Comparison of ENCODE assay signal across 8 cellular contexts in genomic region chrX:51892921-51893745, GRCh38. TPM values are rescaled to one million over a fixed set of nuclear protein-coding genes. Genes with fewer than 3 reads are reported as not detected.
DNase-seq lines count a peak whose midpoint lies in the region; ATAC-seq and TF ChIP-seq lines count a peak whose summit lies in the region.

A gene with protein sequence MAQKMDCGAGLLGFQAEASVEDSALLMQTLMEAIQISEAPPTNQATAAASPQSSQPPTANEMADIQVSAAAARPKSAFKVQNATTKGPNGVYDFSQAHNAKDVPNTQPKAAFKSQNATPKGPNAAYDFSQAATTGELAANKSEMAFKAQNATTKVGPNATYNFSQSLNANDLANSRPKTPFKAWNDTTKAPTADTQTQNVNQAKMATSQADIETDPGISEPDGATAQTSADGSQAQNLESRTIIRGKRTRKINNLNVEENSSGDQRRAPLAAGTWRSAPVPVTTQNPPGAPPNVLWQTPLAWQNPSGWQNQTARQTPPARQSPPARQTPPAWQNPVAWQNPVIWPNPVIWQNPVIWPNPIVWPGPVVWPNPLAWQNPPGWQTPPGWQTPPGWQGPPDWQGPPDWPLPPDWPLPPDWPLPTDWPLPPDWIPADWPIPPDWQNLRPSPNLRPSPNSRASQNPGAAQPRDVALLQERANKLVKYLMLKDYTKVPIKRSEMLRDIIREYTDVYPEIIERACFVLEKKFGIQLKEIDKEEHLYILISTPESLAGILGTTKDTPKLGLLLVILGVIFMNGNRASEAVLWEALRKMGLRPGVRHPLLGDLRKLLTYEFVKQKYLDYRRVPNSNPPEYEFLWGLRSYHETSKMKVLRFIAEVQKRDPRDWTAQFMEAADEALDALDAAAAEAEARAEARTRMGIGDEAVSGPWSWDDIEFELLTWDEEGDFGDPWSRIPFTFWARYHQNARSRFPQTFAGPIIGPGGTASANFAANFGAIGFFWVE (plus strand): TSS chrX:51893623. CDS start chrX:51894305, 682 bp downstream.

- H3K9me3 ChIP-seq in OCI-LY1 (ENCODE audit: low read length) (no peaks in the 10 kb centered on the region), mononuclear cell (ENCODE audit: low read depth, low read length) (no peaks in the 10 kb centered on the region)

- H3K27ac ChIP-seq in C4-2B (peak within 1 kb of the TSS; percentile 70), OCI-LY1 (ENCODE audit: low read depth, low read length, poor library complexity, severe bottlenecking) (peak within 1 kb of the TSS; percentile 83), epithelial cell of prostate (no peak within 1 kb of the TSS)

- peak within 1 kb of the TSS; percentile 97 for H3K9ac ChIP-seq in OCI-LY1 (ENCODE audit: low read length)

- no peaks in the 10 kb centered on the region for H3K79me2 ChIP-seq in OCI-LY1 (ENCODE audit: insufficient read depth, low read length)

- peak within 1 kb of the TSS; percentile 97 for H3K4me3 ChIP-seq in OCI-LY1 (ENCODE audit: low read depth, low read length, poor library complexity, severe bottlenecking)
- H3K4me3 ChIP-seq in mononuclear cell (ENCODE audit: low read length) = peak within 1 kb of the TSS; percentile 40

- H3K36me3 ChIP-seq in OCI-LY1 (ENCODE audit: insufficient read depth, low read length) = peaks cover 29% of the 10 kb centered on the region

- H3F3A ChIP-seq in OCI-LY1 (ENCODE audit: insufficient read depth, low read length) = no peaks in the 10 kb centered on the region

- no peaks in the 10 kb centered on the region for H4K20me1 ChIP-seq in OCI-LY1 (ENCODE audit: insufficient read depth, low read length)

- H3K4me1 ChIP-seq in OCI-LY1 (ENCODE audit: insufficient read depth, low read length, severe bottlenecking) = peaks cover 28% of the 10 kb centered on the region
- peaks cover 5% of the 10 kb centered on the region for H3K4me1 ChIP-seq in mononuclear cell (ENCODE audit: insufficient read depth, low read length)

- ATAC-seq in GM19395 (IDR thresholded peaks at IDR 0.05; ENCODE audit: unreplicated experiment) (peak; percentile 59), HG03558 (IDR thresholded peaks at IDR 0.05; ENCODE audit: extremely low read depth, unreplicated experiment) (peak; percentile 36)

- H3K27me3 ChIP-seq in OCI-LY1 (ENCODE audit: insufficient read depth, low read length) = no peaks in the 10 kb centered on the region
- H3K27me3 ChIP-seq in mononuclear cell (ENCODE audit: insufficient read depth, low read length) = no peaks in the 10 kb centered on the region

- H2AFZ ChIP-seq in OCI-LY1 (ENCODE audit: low read length) = no peak within 1 kb of the TSS

- H3K4me2 ChIP-seq in OCI-LY1 (ENCODE audit: low read length) = peak within 1 kb of the TSS; percentile 91

- DNase-seq in activated T-cell treated with anti-CD3 and anti-CD28 coated beads for 48 hours (ENCODE audit: low read depth) (peak; percentile 72), epithelial cell of prostate (ENCODE audit: low read depth, low spot score) (peak; percentile 41)
- peak; percentile 19 to 49 for DNase-seq in stimulated activated CD8-positive, alpha-beta memory T cell treated with anti-CD3 and anti-CD28 coated beads, Interleukin-4, amount 100 ng/mL, for 1 hour (ENCODE audit: low read depth in 2 of 2, low spot score in 1 of 2)

- TF ChIP-seq CTCF in C4-2B (conservative IDR thresholded peaks at IDR 0.05) = no peak
- TF ChIP-seq CTCF in OCI-LY1 (IDR thresholded peaks at IDR 0.05; ENCODE audit: low read length) = no peak

- no peaks in the 10 kb centered on the region for H3K9me2 ChIP-seq in OCI-LY1 (ENCODE audit: low read depth, low read length)

RNA-seq across cellular contexts. Expression of the gene that starts here (rescaled TPM):
- total RNA-seq in mononuclear cell = 17.2 TPM
